ENCODE assay signal across 9 cellular contexts in genomic region chr21:32371913-32372314, GRCh38. TPM values are rescaled to one million over a fixed set of nuclear protein-coding genes. Genes with fewer than 3 reads are reported as not detected.
DNase-seq lines count a peak whose midpoint lies in the region; ATAC-seq and TF ChIP-seq lines count a peak whose summit lies in the region.
"Had no signal": no experiment of that assay in that cellular context is flagged by ENCODE, and none has a peak within 500 bp of the region (broad histone marks: within the 10 kb centered on the region; RNA-seq: fewer than 3 reads in every experiment).

No MANE protein-coding gene starts in this region.

- no peaks in the 10 kb centered on the region for H3K27me3 Mint-ChIP-seq in nephron progenitor cell (ENCODE audit: low read depth, poor library complexity)

- H3K4me1 Mint-ChIP-seq in nephron progenitor cell: peaks cover 22% of the 10 kb centered on the region

- no peak for TF ChIP-seq CTCF in nephron progenitor cell (IDR thresholded peaks at IDR 0.05)

- DNase-seq in AG08396 (ENCODE audit: low spot score) (peak; percentile 66), NCI-H2196 (lab: John Stamatoyannopoulos, UW; ENCODE audit: unreplicated experiment) (peak; percentile 93), dedifferentiated amniotic fluid mesenchymal stem cell (ENCODE audit: extremely low spot score) (peak; percentile 72), nephron progenitor cell (no peak), head of caudate nucleus (no peak), SK-N-DZ (ENCODE audit: low spot score) (no peak), DMS 273 treated with DMSO at 0.1 percent for 48 hours (lab: John Stamatoyannopoulos, UW) (no peak)
- DNase-seq: NCI-H526 treated with DMSO at 0.1 percent for 48 hours had no signal

- no peaks in the 10 kb centered on the region for H3K9me3 Mint-ChIP-seq in nephron progenitor cell

- ATAC-seq in HG02852 (IDR thresholded peaks at IDR 0.05; ENCODE audit: unreplicated experiment): no peak

- H3K27ac Mint-ChIP-seq in nephron progenitor cell: peak overlapping the region; percentile 90

- intact Hi-C loops in head of caudate nucleus (cut with DNase I): loop anchor here (10.0 kb wide), 1 partner anchor 67 kb away; no protein-coding TSS in a partner anchor

- H3K4me3 Mint-ChIP-seq in nephron progenitor cell: no peak overlapping the region

- H3K36me3 Mint-ChIP-seq in nephron progenitor cell (ENCODE audit: low read depth): peaks cover 47% of the 10 kb centered on the region

RNA-seq across cellular contexts. Expression of gene URB1, which starts 20.9 kb away (rescaled TPM):
- 8.7 and 9.2 TPM in 2 replicates for polyA plus RNA-seq in SK-N-DZ (2014; cell fraction: cytosol; rRNA removed)
- 11.7 and 13.9 TPM in 2 replicates for polyA plus RNA-seq in SK-N-DZ (2014; cell fraction: nucleus; rRNA removed)

RNA-seq across cellular contexts. Expression of gene EVA1C, which starts 40.6 kb away (rescaled TPM):
- not detected in 2 replicates for polyA plus RNA-seq in SK-N-DZ (2014; cell fraction: cytosol; rRNA removed)
- polyA plus RNA-seq in SK-N-DZ (2014; cell fraction: nucleus; rRNA removed): not detected in 2 replicates

Comparison
In these comparisons a context has a peak if more than half of its experiments do, and no peak if none do; other contexts are left out.
1. DNase-seq: peak in AG08396 (single experiment), NCI-H2196 (single experiment) and dedifferentiated amniotic fluid mesenchymal stem cell (single experiment); none in nephron progenitor cell (single experiment), head of caudate nucleus (0 of 42), SK-N-DZ (single experiment) and DMS 273 treated with DMSO at 0.1 percent for 48 hours (single experiment).